Comparison of ENCODE assay signal across 20 cellular contexts in genomic region chr21:27831177-27831576, GRCh38.
"Had no signal": no experiment of that assay in that cellular context is flagged by ENCODE, and none has a peak within 500 bp of the region (broad histone marks: within the 10 kb centered on the region; RNA-seq: fewer than 3 reads in every experiment).

No MANE protein-coding gene starts in this region.

- DNase-seq: colonic mucosa; effector memory CD4-positive, alpha-beta T cell; kidney; natural killer cell; occipital lobe; pancreas; retina; right lobe of liver; stimulated activated CD4-positive, alpha-beta T cell treated with anti-CD3 and anti-CD28 coated beads, Interleukin-2, amount 100 ng/mL, for 24 hours; stimulated activated CD4-positive, alpha-beta T cell treated with anti-CD3 and anti-CD28 coated beads, Interleukin-4, amount 100 ng/mL, for 24 hours; stimulated activated naive CD4-positive, alpha-beta T cell treated with Interleukin-2 at 50 U/mL for 16 hours; stomach; thyroid gland; trophoblast cell had no signal

- H3K4me3 ChIP-seq: colonic mucosa, esophagus muscularis mucosa, lung, pancreas, right lobe of liver, stomach, thyroid gland, vagina had no signal

- H3K27me3 ChIP-seq: colonic mucosa, esophagus muscularis mucosa, pancreas, right lobe of liver, stomach, thyroid gland, vagina had no signal

- FAIRE-seq: endothelial cell of umbilical vein, kidney, pancreas had no signal

- ATAC-seq: left lobe of liver; natural killer cell; pancreas; right lobe of liver; stimulated activated effector memory CD8-positive, alpha-beta T cell treated with anti-CD3 and anti-CD28 coated beads, Interleukin-12 subunit alpha, Interleukin-12 subunit beta, amount 100 ng/mL, for 72 hours had no signal

- H3K4me1 ChIP-seq: colonic mucosa, pancreas, right lobe of liver, thyroid gland, vagina had no signal

- H3K27ac ChIP-seq: colonic mucosa, pancreas, right lobe of liver, stomach, thyroid gland, vagina had no signal

- H3K9me3 ChIP-seq: colonic mucosa, esophagus muscularis mucosa, pancreas, right lobe of liver, stomach, thyroid gland, vagina had no signal

- H3K36me3 ChIP-seq: colonic mucosa, esophagus muscularis mucosa, pancreas, right lobe of liver, stomach, thyroid gland, vagina had no signal
